25 cellular contexts compared by ENCODE assay signal in the genomic region with DNA sequence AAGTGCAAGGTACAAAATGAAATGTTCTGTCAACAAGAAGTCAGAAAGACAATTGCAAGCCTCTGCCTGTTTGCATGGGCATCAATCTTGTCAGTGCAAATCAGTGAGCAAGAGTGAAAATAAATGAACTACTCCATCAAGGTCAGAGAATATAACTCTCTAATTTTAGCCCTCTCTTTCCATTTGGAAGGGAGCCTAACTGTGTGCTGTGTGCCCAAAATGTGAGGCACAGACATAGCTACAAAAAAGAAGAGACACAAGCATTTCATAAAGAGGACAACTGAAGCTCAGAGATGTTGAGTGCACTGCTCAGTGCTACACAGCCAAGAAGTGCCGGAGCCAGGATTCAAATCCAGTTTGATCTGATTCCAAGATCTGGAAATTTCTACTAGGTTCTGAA.
"Had no signal": no experiment of that assay in that cellular context is flagged by ENCODE, and none has a peak within 500 bp of the region (broad histone marks: within the 10 kb centered on the region; RNA-seq: fewer than 3 reads in every experiment).

No MANE protein-coding gene starts in this region.

- DNase-seq: cerebellar nuclear complex; colonic mucosa; cortex of kidney; effector CD8-positive, alpha-beta T cell; effector memory CD8-positive, alpha-beta T cell; endodermal cell; erythroblast; esophagus squamous epithelium; foreskin fibroblast; foreskin melanocyte; gastrocnemius medialis; glutamatergic neuron; head of caudate nucleus; hypothalamus; immature natural killer cell; islet precursor cell; kidney; kidney glomerular epithelial cell; left lung; lower lobe of right lung; mesenchymal stem cell; mucosa of descending colon had no signal

- H3K27me3 ChIP-seq: colonic mucosa, esophagus squamous epithelium, gastrocnemius medialis, hepatocyte, left lung had no signal

- H3K36me3 ChIP-seq: colonic mucosa, gastrocnemius medialis, left lung, lower lobe of right lung had no signal

- H3K27ac ChIP-seq: colonic mucosa, epithelial cell of prostate, esophagus squamous epithelium, gastrocnemius medialis, hepatocyte, left lung, lower lobe of right lung had no signal

- H3K4me1 ChIP-seq: colonic mucosa, esophagus squamous epithelium, gastrocnemius medialis, left lung, lower lobe of right lung had no signal

- H3K9me3 ChIP-seq: colonic mucosa, esophagus squamous epithelium, gastrocnemius medialis, left lung, lower lobe of right lung, mucosa of descending colon had no signal

- ATAC-seq: effector memory CD8-positive, alpha-beta T cell; esophagus mucosa; gastrocnemius medialis; left lung; lower lobe of right lung; mucosa of descending colon had no signal

- H3K4me3 ChIP-seq: colonic mucosa, esophagus squamous epithelium, gastrocnemius medialis, hepatocyte, left lung, lower lobe of right lung, mucosa of descending colon had no signal
